Comparison of ENCODE assay signal across 1 cellular context in the genomic region with DNA sequence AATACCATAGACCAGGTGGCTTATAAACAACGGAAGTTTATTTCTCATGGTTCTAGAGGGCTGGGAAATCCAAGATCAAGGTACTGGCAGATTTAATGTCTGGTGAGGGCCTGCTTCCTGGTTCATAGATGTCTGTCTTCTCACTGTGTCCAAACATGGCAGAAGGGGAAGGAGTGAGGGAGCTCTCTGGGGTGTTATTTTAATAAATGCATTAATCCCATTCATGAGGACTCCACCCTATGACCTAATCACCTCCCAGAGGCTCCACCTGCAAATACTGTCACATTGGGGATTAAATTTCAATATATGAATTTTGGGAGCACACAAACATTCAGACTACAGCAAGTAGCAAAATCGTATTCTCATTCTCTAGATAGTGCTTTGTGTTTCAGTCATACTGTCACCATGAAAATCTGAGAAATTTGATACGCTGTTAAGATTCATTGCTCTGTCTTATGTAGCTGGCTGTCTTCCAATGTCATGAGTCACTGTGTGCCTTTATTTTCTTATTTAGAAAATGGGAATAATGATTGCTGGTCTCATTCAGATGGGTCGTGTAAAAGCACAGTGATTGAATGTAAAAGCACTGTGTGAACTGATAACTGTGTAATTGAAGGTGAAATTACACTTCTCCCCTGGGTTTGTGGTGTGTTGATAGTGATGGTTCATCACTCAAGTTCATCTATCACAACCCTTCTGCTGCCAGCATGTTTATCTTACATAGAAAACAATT.
TF ChIP-seq lines count a peak whose summit lies in the region.

No MANE protein-coding gene starts in this region.

TF ChIP-seq in A549, 52 proteins besides CTCF, POLR2A, EP300 and RAD21:
- TF ChIP-seq FOSL2 (IDR thresholded peaks at IDR 0.05) (no peak), FOSL2 (CRISPR knock-in tag; IDR thresholded peaks at IDR 0.05) (peak; percentile 34; the same call in 1 of the 2 replicates), NR3C1 (IDR thresholded peaks at IDR 0.05) (no peak)
